Comparison of ENCODE assay signal across 9 cellular contexts in the genomic region with DNA sequence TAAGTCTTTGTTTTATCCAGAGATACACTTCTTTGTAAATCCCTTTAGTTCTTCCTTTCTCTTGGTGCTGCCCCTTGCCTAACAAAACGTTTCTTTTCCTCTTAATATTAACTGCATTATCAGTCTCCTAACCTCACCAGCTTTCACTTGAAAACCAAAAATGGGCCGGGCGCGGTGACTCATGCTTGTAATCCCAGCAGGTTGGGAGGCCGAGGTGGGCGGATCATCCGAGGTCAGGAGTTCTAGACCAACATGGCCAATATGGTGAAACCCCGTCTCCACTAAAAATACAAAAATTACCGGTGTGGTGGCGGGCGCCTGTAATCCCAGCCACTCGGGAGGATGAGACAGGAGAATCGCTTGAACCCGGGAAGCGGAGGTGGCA.
DNase-seq lines count a peak whose midpoint lies in the region; ATAC-seq, FAIRE-seq and TF ChIP-seq lines count a peak whose summit lies in the region.
"Had no signal": no experiment of that assay in that cellular context is flagged by ENCODE, and none has a peak within 500 bp of the region (broad histone marks: within the 10 kb centered on the region; RNA-seq: fewer than 3 reads in every experiment).

No MANE protein-coding gene starts in this region.

- TF ChIP-seq RAD21 in GM12878 (IDR thresholded peaks at IDR 0.05; ENCODE audit: insufficient read depth, low read depth, low read length), result no peak

- TF ChIP-seq EP300 in GM12878 (IDR thresholded peaks at IDR 0.05; ENCODE audit: borderline replicate concordance in 1 of 2, control insufficient read depth in 1 of 2, low read depth in 2 of 2, low read length in 2 of 2), result no peak

- BruUV-seq in GM12878 (replicated peaks; lab: Mats Ljungman, UMichigan), result no TSS peak

- no peak overlapping the region for H3K9ac ChIP-seq in GM12878 (ENCODE audit: control insufficient read depth, insufficient read depth, low read length)

- H3K27ac Mint-ChIP-seq in naive thymus-derived CD4-positive, alpha-beta T cell, result no peak overlapping the region

- H3K27me3 Mint-ChIP-seq in naive thymus-derived CD4-positive, alpha-beta T cell, result no peaks in the 10 kb centered on the region

- no peak overlapping the region for H3K27ac ChIP-seq in GM12878 (ENCODE audit: control insufficient read depth, insufficient read depth)
- no peak overlapping the region for H3K27ac ChIP-seq in naive thymus-derived CD4-positive, alpha-beta T cell (ENCODE audit: low read depth, low read length)
- H3K27ac ChIP-seq: SJSA1 had no signal

- no peaks in the 10 kb centered on the region for H3K4me1 Mint-ChIP-seq in naive thymus-derived CD4-positive, alpha-beta T cell

- in situ Hi-C loops in GM12878 (cut with MboI), result no loop called here

- TF ChIP-seq CTCF in BE2C (IDR thresholded peaks at IDR 0.05; ENCODE audit: low read depth, low read length) (no peak), GM12878 (IDR thresholded peaks at IDR 0.05 in 2 of 3, conservative IDR thresholded peaks at IDR 0.05 in 1 of 3; ENCODE audit: control insufficient read depth in 2 of 3, extremely low read depth in 1 of 3, insufficient read depth in 1 of 3, low read depth in 3 of 3, low read length in 3 of 3) (no peak)

- H4K20me1 ChIP-seq in GM12878 (ENCODE audit: control insufficient read depth, insufficient read depth), result no peaks in the 10 kb centered on the region

- H3K9me3 Mint-ChIP-seq in naive thymus-derived CD4-positive, alpha-beta T cell, result peaks cover 0 to 5% (median 0%) of the 10 kb centered on the region in 11 donors

- TF ChIP-seq POLR2A in GM12878 (IDR thresholded peaks at IDR 0.05; ENCODE audit: low read depth, low read length), result no peak

- H3K36me3 Mint-ChIP-seq in naive thymus-derived CD4-positive, alpha-beta T cell, result no peaks in the 10 kb centered on the region

- intact Hi-C loops in GM12878 (cut with micrococcal nuclease; ENCODE audit: unreplicated experiment), result loop anchor here (5.0 kb wide), 1 partner anchor 150 kb away; no protein-coding TSS in a partner anchor
- intact Hi-C loops in naive thymus-derived CD4-positive, alpha-beta T cell (cut with micrococcal nuclease), result no loop called here

- no peak overlapping the region for H3K4me3 Mint-ChIP-seq in naive thymus-derived CD4-positive, alpha-beta T cell

- no peak overlapping the region for H3K4me2 ChIP-seq in GM12878 (ENCODE audit: control insufficient read depth, insufficient read depth)

- H3K4me3 ChIP-seq in BE2C (ENCODE audit: low read depth, low read length), result peak overlapping the region; percentile 47
- no peak overlapping the region for H3K4me3 ChIP-seq in GM12878
- no peak overlapping the region for H3K4me3 ChIP-seq in naive thymus-derived CD4-positive, alpha-beta T cell (ENCODE audit: low read length)
- H3K4me3 ChIP-seq: SJSA1 had no signal

- no peak overlapping the region for H2AFZ ChIP-seq in GM12878 (ENCODE audit: control insufficient read depth, low read depth, low read length)

- RAD21 ChIA-PET in GM12878 (lab: Charles Lee; ENCODE audit: unreplicated experiment), result no interaction called here

- H3K27me3 ChIP-seq in BE2C (no peaks in the 10 kb centered on the region), GM12878 (replicated peaks in 1 of 2; ENCODE audit: control insufficient read depth in 2 of 2, insufficient read depth in 2 of 2, low read length in 1 of 2) (no peaks in the 10 kb centered on the region)
- H3K27me3 ChIP-seq in naive thymus-derived CD4-positive, alpha-beta T cell (ENCODE audit: control insufficient read depth in 2 of 2, insufficient read depth in 2 of 2, low read length in 2 of 2), result no peaks in the 10 kb centered on the region
- H3K27me3 ChIP-seq: SJSA1 had no signal

- ATAC-seq in GM19452 (IDR thresholded peaks at IDR 0.05; ENCODE audit: unreplicated experiment) (peak; percentile 24), HG03439 (IDR thresholded peaks at IDR 0.05; ENCODE audit: unreplicated experiment) (peak; percentile 21), GM12878 (peak; percentile 57), HG02623 (IDR thresholded peaks at IDR 0.05; ENCODE audit: unreplicated experiment) (no peak)
- ATAC-seq in naive thymus-derived CD4-positive, alpha-beta T cell, result no peak

- H3K36me3 ChIP-seq in BE2C (no peaks in the 10 kb centered on the region), GM12878 (ENCODE audit: control insufficient read depth in 2 of 2, insufficient read depth in 2 of 2, low read length in 1 of 2) (no peaks in the 10 kb centered on the region)
- H3K36me3 ChIP-seq in naive thymus-derived CD4-positive, alpha-beta T cell (ENCODE audit: control insufficient read depth in 2 of 3, insufficient read depth in 3 of 3, low read length in 3 of 3), result no peaks in the 10 kb centered on the region
- H3K36me3 ChIP-seq: SJSA1 had no signal

- no peaks in the 10 kb centered on the region for H3K79me2 ChIP-seq in GM12878 (ENCODE audit: control insufficient read depth, insufficient read depth, low read length)

- POLR2A ChIA-PET in GM12878 (lab: Charles Lee), result no interaction called here
- POLR2A ChIA-PET in naive thymus-derived CD4-positive, alpha-beta T cell (lab: Charles Lee), result no interaction called here

- CTCF ChIA-PET in GM12878 (lab: Yijun Ruan, JAX), result interaction anchor here (0.6 to 2.4 kb wide), 12 partner anchors 11 to 495 kb away, joined by 3 to 11 read pairs (median 4); no protein-coding TSS in a partner anchor
- CTCF ChIA-PET in naive thymus-derived CD4-positive, alpha-beta T cell (lab: Charles Lee), result no interaction called here

- SMC1A ChIA-PET in GM12878 (lab: Charles Lee; ENCODE audit: uncharacterized antibody, unreplicated experiment), result interaction anchor here (0.9 to 1.0 kb wide), 2 partner anchors 20 to 57 kb away, joined by 3 to 4 read pairs; no protein-coding TSS in a partner anchor

- H3K4me1 ChIP-seq in BE2C (no peaks in the 10 kb centered on the region; the same call in 1 of the 2 replicates), GM12878 (ENCODE audit: control insufficient read depth, insufficient read depth, low read length) (no peaks in the 10 kb centered on the region)
- H3K4me1 ChIP-seq in naive thymus-derived CD4-positive, alpha-beta T cell (ENCODE audit: control insufficient read depth in 2 of 2, insufficient read depth in 2 of 2, low read length in 2 of 2), result no peaks in the 10 kb centered on the region
- H3K4me1 ChIP-seq: SJSA1 had no signal

- H3K9me3 ChIP-seq in BE2C (no peaks in the 10 kb centered on the region), GM12878 (replicated peaks; ENCODE audit: control insufficient read depth, insufficient read depth, low read length) (no peaks in the 10 kb centered on the region)
- H3K9me3 ChIP-seq in naive thymus-derived CD4-positive, alpha-beta T cell (ENCODE audit: control insufficient read depth in 2 of 3, low read length in 3 of 3), result no peaks in the 10 kb centered on the region
- H3K9me3 ChIP-seq: SJSA1 had no signal

- peak; percentile 51 for DNase-seq in BE2C
- no peak for DNase-seq in GM12878 (ENCODE audit: low read depth, low spot score)
- DNase-seq in cortex of kidney (lab: John Stamatoyannopoulos, UW), result no peak
- no peak for DNase-seq in T1000 (lab: John Stamatoyannopoulos, UW)
- DNase-seq in naive thymus-derived CD4-positive, alpha-beta T cell, result no peak

- WGBS in GM12878 (ENCODE audit: insufficient coverage, insufficient replicate concordance, low lambda C conversion rate, missing lambda C conversion rate), result 29% methylated on average over 15 of the region's 15 CpGs

- no peak for FAIRE-seq in GM12878 (lab: Jason Lieb, UNC)

TF ChIP-seq in GM12878, 131 proteins besides CTCF, POLR2A, EP300 and RAD21:
- no peak for TF ChIP-seq PAX5 (IDR thresholded peaks at IDR 0.05; ENCODE audit: borderline replicate concordance, low read depth, low read length)
- TF ChIP-seq MEF2B (IDR thresholded peaks at IDR 0.05; ENCODE audit: partially characterized antibody, poor library complexity, severe bottlenecking), result no peak

Comparison
In these comparisons a context has a peak if more than half of its experiments do, and no peak if none do; other contexts are left out.
1. ATAC-seq: peak in GM19452 (single experiment), HG03439 (single experiment) and GM12878 (single experiment); none in HG02623 (single experiment) and naive thymus-derived CD4-positive, alpha-beta T cell (single experiment).